1 cellular context compared by ENCODE assay signal in the genomic region with DNA sequence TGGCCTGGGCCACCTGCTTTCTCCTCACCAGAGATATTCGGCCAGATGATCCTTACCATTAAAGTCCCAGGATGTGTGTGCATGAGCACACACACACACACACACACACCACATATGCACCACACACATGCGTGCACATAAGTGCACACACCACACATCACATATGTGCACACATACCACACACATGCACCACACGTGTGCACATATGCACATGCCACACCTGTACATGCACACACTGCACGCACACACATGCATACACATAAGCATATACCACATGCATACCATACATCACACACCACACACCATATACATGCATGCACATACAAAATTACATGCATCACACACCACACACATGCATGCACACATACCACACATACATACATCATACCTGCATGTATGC.
TF ChIP-seq lines count a peak whose summit lies in the region.

No MANE protein-coding gene starts in this region.

TF ChIP-seq in HEK293, 187 proteins besides CTCF, POLR2A, EP300 and RAD21:
- TF ChIP-seq, protein P1, sequence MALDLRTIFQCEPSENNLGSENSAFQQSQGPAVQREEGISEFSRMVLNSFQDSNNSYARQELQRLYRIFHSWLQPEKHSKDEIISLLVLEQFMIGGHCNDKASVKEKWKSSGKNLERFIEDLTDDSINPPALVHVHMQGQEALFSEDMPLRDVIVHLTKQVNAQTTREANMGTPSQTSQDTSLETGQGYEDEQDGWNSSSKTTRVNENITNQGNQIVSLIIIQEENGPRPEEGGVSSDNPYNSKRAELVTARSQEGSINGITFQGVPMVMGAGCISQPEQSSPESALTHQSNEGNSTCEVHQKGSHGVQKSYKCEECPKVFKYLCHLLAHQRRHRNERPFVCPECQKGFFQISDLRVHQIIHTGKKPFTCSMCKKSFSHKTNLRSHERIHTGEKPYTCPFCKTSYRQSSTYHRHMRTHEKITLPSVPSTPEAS (tag by site-specific recombination; IDR thresholded peaks at IDR 0.05) = peak; percentile 71
- TF ChIP-seq, protein P2, sequence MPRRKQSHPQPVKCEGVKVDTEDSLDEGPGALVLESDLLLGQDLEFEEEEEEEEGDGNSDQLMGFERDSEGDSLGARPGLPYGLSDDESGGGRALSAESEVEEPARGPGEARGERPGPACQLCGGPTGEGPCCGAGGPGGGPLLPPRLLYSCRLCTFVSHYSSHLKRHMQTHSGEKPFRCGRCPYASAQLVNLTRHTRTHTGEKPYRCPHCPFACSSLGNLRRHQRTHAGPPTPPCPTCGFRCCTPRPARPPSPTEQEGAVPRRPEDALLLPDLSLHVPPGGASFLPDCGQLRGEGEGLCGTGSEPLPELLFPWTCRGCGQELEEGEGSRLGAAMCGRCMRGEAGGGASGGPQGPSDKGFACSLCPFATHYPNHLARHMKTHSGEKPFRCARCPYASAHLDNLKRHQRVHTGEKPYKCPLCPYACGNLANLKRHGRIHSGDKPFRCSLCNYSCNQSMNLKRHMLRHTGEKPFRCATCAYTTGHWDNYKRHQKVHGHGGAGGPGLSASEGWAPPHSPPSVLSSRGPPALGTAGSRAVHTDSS (tag by site-specific recombination; IDR thresholded peaks at IDR 0.05) = no peak
- TF ChIP-seq ZNF350 (tag by site-specific recombination; IDR thresholded peaks at IDR 0.05) = no peak
